In genomic region chr15:67700023-67700422, GRCh38 we compare ENCODE assay signal across 37 cellular contexts.
DNase-seq lines count a peak whose midpoint lies in the region; ATAC-seq and TF ChIP-seq lines count a peak whose summit lies in the region.
"Had no signal": no experiment of that assay in that cellular context is flagged by ENCODE, and none has a peak within 500 bp of the region (broad histone marks: within the 10 kb centered on the region; RNA-seq: fewer than 3 reads in every experiment).

No MANE protein-coding gene starts in this region.

- WGBS in SK-N-SH (ENCODE audit: low lambda C conversion rate): 29% methylated on average over 2 of the region's 2 CpGs

- TF ChIP-seq RAD21 in SK-N-SH (IDR thresholded peaks at IDR 0.05; ENCODE audit: low read length): no peak

- ATAC-seq in HG02610 (IDR thresholded peaks at IDR 0.05; ENCODE audit: unreplicated experiment): no peak
- ATAC-seq in activated CD8-positive, alpha-beta memory T cell treated with anti-CD3 and anti-CD28 coated beads, Interleukin-2, amount 10 ng/mL, durations not matched to agents 7 days and 5 days: no peak
- ATAC-seq: heart left ventricle, HepG2, right lobe of liver, WTC11 had no signal

- no peak for TF ChIP-seq CTCF in HFF-Myc (IDR thresholded peaks at IDR 0.05; ENCODE audit: low read depth, low read length, missing control alignments)
- TF ChIP-seq CTCF in SK-N-SH (IDR thresholded peaks at IDR 0.05): no peak
- no peak for TF ChIP-seq CTCF in fibroblast of villous mesenchyme (IDR thresholded peaks at IDR 0.05; ENCODE audit: insufficient read depth, low read depth, low read length)

- no peaks in the 10 kb centered on the region for H3K9me2 ChIP-seq in SK-N-SH

- POLR2A ChIA-PET in SK-N-SH (lab: Yijun Ruan, JAX): no interaction called here

- no peaks in the 10 kb centered on the region for H4K20me1 ChIP-seq in SK-N-SH (ENCODE audit: insufficient read depth)

- H3K4me1 Mint-ChIP-seq in activated CD8-positive, alpha-beta memory T cell treated with anti-CD3 and anti-CD28 coated beads, Interleukin-2, amount 10 ng/mL, durations not matched to agents 7 days and 5 days: no peaks in the 10 kb centered on the region
- H3K4me1 Mint-ChIP-seq: activated CD4-positive, alpha-beta T cell treated with anti-CD3 and anti-CD28 coated beads, Interleukin-2, amount 10 ng/mL, durations not matched to agents 24 days and 14 days; activated naive CD8-positive, alpha-beta T cell treated with anti-CD3 and anti-CD28 coated beads, Interleukin-2, amount 10 ng/mL, durations not matched to agents 7 days and 5 days; naive B cell; WTC11 had no signal

- H2AFZ ChIP-seq in SK-N-SH (ENCODE audit: low read depth): no peak overlapping the region

- peaks cover 3% of the 10 kb centered on the region for H3K36me3 Mint-ChIP-seq in activated CD8-positive, alpha-beta memory T cell treated with anti-CD3 and anti-CD28 coated beads, Interleukin-2, amount 10 ng/mL, durations not matched to agents 7 days and 5 days

- H3K9me3 ChIP-seq in SK-N-SH: no peaks in the 10 kb centered on the region
- H3K9me3 ChIP-seq: colonic mucosa, neutrophil, right lobe of liver had no signal

- no peak overlapping the region for H3K4me2 ChIP-seq in SK-N-SH

- no peaks in the 10 kb centered on the region; a peak in 1 of 4 replicates for H3K4me1 ChIP-seq in SK-N-SH (ENCODE audit: control insufficient read depth in 1 of 2, insufficient read depth in 2 of 2, low read depth in 1 of 2, low read length in 1 of 2)
- H3K4me1 ChIP-seq: colonic mucosa, heart left ventricle, left ventricle myocardium inferior, right lobe of liver, tibial artery had no signal

- DNase-seq in EH (ENCODE audit: low read depth): peak; percentile 69
- peak; percentile 16 for DNase-seq in HFF-Myc (ENCODE audit: extremely low read depth, low read depth)
- DNase-seq in SK-N-SH: no peak
- peak; percentile 16 for DNase-seq in fibroblast of villous mesenchyme (ENCODE audit: low read depth)
- no peak for DNase-seq in NCI-H748 (lab: John Stamatoyannopoulos, UW; ENCODE audit: unreplicated experiment)
- DNase-seq in activated CD8-positive, alpha-beta memory T cell treated with anti-CD3 and anti-CD28 coated beads, Interleukin-2, amount 10 ng/mL, durations not matched to agents 7 days and 5 days: no peak
- DNase-seq in NCI-H1436 treated with DMSO at 0.1 percent for 48 hours (lab: John Stamatoyannopoulos, UW): no peak
- DNase-seq: activated CD4-positive, alpha-beta T cell treated with anti-CD3 and anti-CD28 coated beads, Interleukin-2, amount 10 ng/mL, durations not matched to agents 24 days and 14 days; activated gamma-delta T cell treated with Interleukin-2 at 50 U/mL for 16 hours; activated naive CD8-positive, alpha-beta T cell treated with anti-CD3 and anti-CD28 coated beads, Interleukin-2, amount 10 ng/mL, durations not matched to agents 7 days and 5 days; activated T-cell treated with anti-CD3 and anti-CD28 coated beads, Interleukin-2, amount 50 U/mL, for 48 hours; C1 segment of cervical spinal cord; colonic mucosa; COR-L47; DMS53; effector CD4-positive, alpha-beta T cell; foreskin melanocyte; GF-D8; GOT3; heart left ventricle; islet precursor cell; left ventricle myocardium inferior; naive B cell; NCI-H146; NCI-H345; NCI-H748 treated with DMSO at 0.1 percent for 48 hours; right lobe of liver; SIG-M5; stimulated activated CD4-positive, alpha-beta T cell treated with anti-CD3 and anti-CD28 coated beads, Interleukin-12 subunit alpha, Interleukin-12 subunit beta, amount 100 ng/mL, for 4 hours; stimulated activated CD4-positive, alpha-beta T cell treated with anti-CD3 and anti-CD28 coated beads, Interleukin-2, amount 100 ng/mL, for 48 hours; tibial artery had no signal

- CTCF ChIA-PET in SK-N-SH (lab: Yijun Ruan, JAX): no interaction called here
- CTCF ChIA-PET in activated CD8-positive, alpha-beta memory T cell treated with anti-CD3 and anti-CD28 coated beads, Interleukin-2, amount 10 ng/mL, durations not matched to agents 7 days and 5 days (lab: Charles Lee): interaction anchor here (1.1 kb wide), 1 partner anchor 136 kb away, joined by 4 read pairs; no protein-coding TSS in a partner anchor

- peaks cover 14 to 15% of the 10 kb centered on the region in 2 experiments for H3K36me3 ChIP-seq in SK-N-SH (replicated peaks in 1 of 2; ENCODE audit: control insufficient read depth in 1 of 2, insufficient read depth in 2 of 2, low read length in 1 of 2)
- H3K36me3 ChIP-seq: cardiac muscle cell, colonic mucosa, neutrophil, right lobe of liver had no signal

- H3K4me3 ChIP-seq in HFF-Myc (replicated peaks; ENCODE audit: low read depth, low read length) (no peak overlapping the region), SK-N-SH (ENCODE audit: low read depth in 2 of 2, low read length in 1 of 2) (no peak overlapping the region), fibroblast of villous mesenchyme (ENCODE audit: low read depth, low read length) (no peak overlapping the region)
- H3K4me3 ChIP-seq: cardiac muscle cell, colonic mucosa, heart left ventricle, left ventricle myocardium inferior, right lobe of liver, tibial artery had no signal

- H3K9ac ChIP-seq in SK-N-SH: no peak overlapping the region

- no peak overlapping the region for H3K4me3 Mint-ChIP-seq in activated CD8-positive, alpha-beta memory T cell treated with anti-CD3 and anti-CD28 coated beads, Interleukin-2, amount 10 ng/mL, durations not matched to agents 7 days and 5 days
- H3K4me3 Mint-ChIP-seq: activated CD4-positive, alpha-beta T cell treated with anti-CD3 and anti-CD28 coated beads, Interleukin-2, amount 10 ng/mL, durations not matched to agents 24 days and 14 days; activated naive CD8-positive, alpha-beta T cell treated with anti-CD3 and anti-CD28 coated beads, Interleukin-2, amount 10 ng/mL, durations not matched to agents 7 days and 5 days; naive B cell; WTC11 had no signal

- H3K27ac ChIP-seq in SK-N-SH (ENCODE audit: low read depth in 2 of 2, low read length in 1 of 2): no peak overlapping the region
- H3K27ac ChIP-seq: cardiac muscle cell, colonic mucosa, heart left ventricle, HL-60, left ventricle myocardium inferior, neutrophil, right lobe of liver, tibial artery had no signal

- H3K27me3 ChIP-seq in SK-N-SH (ENCODE audit: insufficient read depth): no peaks in the 10 kb centered on the region
- H3K27me3 ChIP-seq: colonic mucosa, heart left ventricle, neutrophil, right lobe of liver, tibial artery had no signal

- no peaks in the 10 kb centered on the region for H3K9me3 Mint-ChIP-seq in activated CD8-positive, alpha-beta memory T cell treated with anti-CD3 and anti-CD28 coated beads, Interleukin-2, amount 10 ng/mL, durations not matched to agents 7 days and 5 days (ENCODE audit: low read depth)
- H3K9me3 Mint-ChIP-seq: activated CD4-positive, alpha-beta T cell treated with anti-CD3 and anti-CD28 coated beads, Interleukin-2, amount 10 ng/mL, durations not matched to agents 24 days and 14 days had no signal

- H3K79me2 ChIP-seq in SK-N-SH (ENCODE audit: insufficient read depth): no peaks in the 10 kb centered on the region

- H3K27me3 Mint-ChIP-seq in activated CD8-positive, alpha-beta memory T cell treated with anti-CD3 and anti-CD28 coated beads, Interleukin-2, amount 10 ng/mL, durations not matched to agents 7 days and 5 days: no peaks in the 10 kb centered on the region
- H3K27me3 Mint-ChIP-seq: activated CD4-positive, alpha-beta T cell treated with anti-CD3 and anti-CD28 coated beads, Interleukin-2, amount 10 ng/mL, durations not matched to agents 24 days and 14 days; activated naive CD8-positive, alpha-beta T cell treated with anti-CD3 and anti-CD28 coated beads, Interleukin-2, amount 10 ng/mL, durations not matched to agents 7 days and 5 days; naive B cell had no signal

- no peaks in the 10 kb centered on the region for H3F3A ChIP-seq in SK-N-SH (replicated peaks; ENCODE audit: insufficient read depth)

- TF ChIP-seq EP300 in SK-N-SH (IDR thresholded peaks at IDR 0.05; ENCODE audit: borderline replicate concordance in 1 of 2, low read depth in 1 of 2, low read length in 1 of 2): no peak; a peak in 1 of 4 replicates

- H3K27ac Mint-ChIP-seq in activated CD8-positive, alpha-beta memory T cell treated with anti-CD3 and anti-CD28 coated beads, Interleukin-2, amount 10 ng/mL, durations not matched to agents 7 days and 5 days: no peak overlapping the region
- H3K27ac Mint-ChIP-seq: activated CD4-positive, alpha-beta T cell treated with anti-CD3 and anti-CD28 coated beads, Interleukin-2, amount 10 ng/mL, durations not matched to agents 24 days and 14 days; activated naive CD8-positive, alpha-beta T cell treated with anti-CD3 and anti-CD28 coated beads, Interleukin-2, amount 10 ng/mL, durations not matched to agents 7 days and 5 days; WTC11 had no signal

TF ChIP-seq in SK-N-SH, 30 proteins besides CTCF, POLR2A, EP300 and RAD21 (continues in another document):
- TF ChIP-seq JUND (IDR thresholded peaks at IDR 0.05) (no peak), NFIC (IDR thresholded peaks at IDR 0.05; ENCODE audit: borderline replicate concordance) (peak; percentile 26; the same call in 1 of the 2 replicates), SMC3 (IDR thresholded peaks at IDR 0.05; ENCODE audit: low read depth, low read length) (no peak), MEF2A (IDR thresholded peaks at IDR 0.05; ENCODE audit: borderline replicate concordance, low read depth) (no peak), EZH2phosphoT487 (IDR thresholded peaks at IDR 0.05; ENCODE audit: borderline replicate concordance, low read depth) (no peak), FOSL2 (IDR thresholded peaks at IDR 0.05; ENCODE audit: borderline replicate concordance, low read depth) (peak; percentile 24; the same call in 1 of the 2 replicates), PBX3 (IDR thresholded peaks at IDR 0.05) (peak; percentile 32; the same call in 1 of the 2 replicates), TEAD4 (IDR thresholded peaks at IDR 0.05; ENCODE audit: borderline replicate concordance, insufficient read depth) (no peak)

Comparison
In these comparisons a context has a peak if more than half of its experiments do, and no peak if none do; other contexts are left out.
1. DNase-seq: peak in EH (single experiment), HFF-Myc (single experiment) and fibroblast of villous mesenchyme (single experiment); none in SK-N-SH (single experiment), NCI-H748 (single experiment), activated CD8-positive, alpha-beta memory T cell treated with anti-CD3 and anti-CD28 coated beads, Interleukin-2, amount 10 ng/mL, durations not matched to agents 7 days and 5 days (single experiment) and NCI-H1436 treated with DMSO at 0.1 percent for 48 hours (single experiment).